In the genomic region with DNA sequence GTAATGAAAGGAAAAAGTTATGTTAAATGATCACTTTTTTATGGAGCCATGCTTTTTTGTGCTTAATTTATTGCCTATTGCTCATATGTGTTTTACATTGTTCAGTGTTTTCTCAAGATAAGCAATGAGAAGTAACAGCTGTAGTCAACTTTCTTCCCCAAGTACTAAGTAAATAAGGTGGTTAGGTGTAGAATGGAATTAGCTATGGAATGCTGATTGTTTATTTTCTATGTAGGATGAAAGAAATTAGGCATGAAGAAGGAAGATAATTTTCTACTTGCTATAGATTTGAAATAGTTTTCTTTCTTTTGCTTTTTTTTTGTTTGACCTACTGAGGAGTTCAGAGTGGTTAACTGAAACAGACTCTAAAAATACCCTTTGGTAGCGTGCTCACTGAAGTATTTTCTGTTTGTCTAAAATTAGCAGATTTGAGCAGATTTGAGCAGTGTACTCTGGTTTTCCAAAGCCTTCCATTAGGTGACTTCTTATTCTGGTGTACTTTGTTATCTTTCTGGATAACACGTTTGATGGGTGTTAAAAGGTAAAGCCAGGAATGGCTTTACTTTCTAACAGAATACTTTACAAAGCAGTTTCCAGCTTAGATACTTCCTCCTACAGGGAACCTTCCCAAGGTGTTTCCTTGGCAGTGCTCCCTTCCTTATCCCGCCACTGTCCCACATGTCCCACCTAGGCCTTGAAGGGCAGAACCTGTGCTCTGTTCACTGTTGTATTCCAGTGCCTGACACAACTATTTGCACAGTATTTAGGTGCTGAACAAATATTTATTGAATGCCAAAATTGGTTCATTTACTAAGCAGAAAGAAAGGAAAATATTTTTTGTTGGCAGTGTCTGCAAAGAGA, we compare ENCODE assay signal across 7 cellular contexts. TPM values are rescaled to one million over a fixed set of nuclear protein-coding genes. Genes with fewer than 3 reads are reported as not detected.
DNase-seq lines count a peak whose midpoint lies in the region; ATAC-seq, FAIRE-seq and TF ChIP-seq lines count a peak whose summit lies in the region.

No MANE protein-coding gene starts in this region.

- H3K9me3 Mint-ChIP-seq in progenitor cell of endocrine pancreas (ENCODE audit: low read depth), result no peaks in the 10 kb centered on the region

- peak overlapping the region; percentile 15 for H3K4me3 Mint-ChIP-seq in progenitor cell of endocrine pancreas (ENCODE audit: low read depth)

- ATAC-seq in HG03066 (IDR thresholded peaks at IDR 0.05; ENCODE audit: low read depth, unreplicated experiment), result peak; percentile 31

- DNase-seq in GM19239 (ENCODE audit: insufficient read length, low spot score) (no peak), astrocyte of the hippocampus (ENCODE audit: low read depth, low spot score) (peak; percentile 26), progenitor cell of endocrine pancreas (ENCODE audit: low spot score, unreplicated experiment) (no peak), superior temporal gyrus (ENCODE audit: extremely low spot score) (no peak), GM19238 (ENCODE audit: insufficient read length, low spot score) (no peak)
- DNase-seq in activated CD4-positive, alpha-beta T cell treated with anti-CD3 and anti-CD28 coated beads, Interleukin-2, amount 50 U/mL, for 1 hour, result no peak

- H3K36me3 Mint-ChIP-seq in progenitor cell of endocrine pancreas (ENCODE audit: insufficient read depth), result no peaks in the 10 kb centered on the region

- no peak for TF ChIP-seq CTCF in progenitor cell of endocrine pancreas (IDR thresholded peaks at IDR 0.05; ENCODE audit: unreplicated experiment)

- peak overlapping the region; percentile 91 for H3K27ac Mint-ChIP-seq in progenitor cell of endocrine pancreas

- FAIRE-seq in GM19239 (lab: Jason Lieb, UNC), result peak; percentile 4

- no peaks in the 10 kb centered on the region for H3K27me3 Mint-ChIP-seq in progenitor cell of endocrine pancreas

- H3K4me1 Mint-ChIP-seq in progenitor cell of endocrine pancreas (ENCODE audit: low read depth), result peaks cover 66% of the 10 kb centered on the region

RNA-seq across cellular contexts. Expression of a gene that starts 56.0 kb away (rescaled TPM):
- total RNA-seq in progenitor cell of endocrine pancreas, result 18.8 and 20.7 TPM in 2 replicates
